ENCODE assay signal across 8 cellular contexts in the genomic region with DNA sequence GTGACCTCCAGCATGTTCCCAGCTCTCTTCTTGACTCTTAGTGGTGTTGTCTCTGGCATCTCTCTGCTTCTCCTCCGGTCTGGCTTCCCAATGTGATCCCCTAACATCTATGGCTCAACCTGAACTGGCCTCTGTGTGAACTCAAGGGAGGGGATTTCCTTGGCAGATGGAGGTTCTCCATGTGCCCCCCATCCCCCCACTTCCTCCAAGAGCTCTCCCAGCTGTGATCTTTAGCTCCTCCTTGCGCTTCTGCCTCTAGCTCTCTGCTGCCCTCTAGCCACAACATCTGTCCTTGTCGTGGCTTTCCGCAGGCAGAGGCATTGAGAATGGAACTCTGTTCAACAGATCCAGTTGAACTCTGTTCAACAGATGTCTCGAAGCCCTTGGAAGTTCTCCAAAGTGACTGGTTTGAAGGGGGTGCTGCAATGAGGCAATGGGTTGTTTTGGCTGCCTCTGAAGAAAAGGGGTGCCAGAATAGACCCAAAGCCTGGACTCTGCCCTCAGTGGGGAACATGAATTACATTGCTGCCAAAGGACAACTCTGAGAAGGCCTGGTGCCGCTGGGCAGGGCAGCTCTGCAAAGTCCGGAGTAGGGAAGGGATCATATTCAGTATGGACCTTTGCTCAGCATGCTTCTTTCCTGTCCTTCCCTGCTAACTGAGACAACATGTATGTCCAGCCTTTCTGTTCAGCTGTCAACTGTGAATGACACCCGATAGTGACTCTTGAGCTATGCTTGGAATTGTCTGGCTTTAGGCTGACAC.
A peak's percentile ranks its signal among the peaks of the same experiment; 100 is the strongest.
DNase-seq lines count a peak whose midpoint lies in the region; ATAC-seq and TF ChIP-seq lines count a peak whose summit lies in the region.

No MANE protein-coding gene starts in this region.

- no peak overlapping the region for H3K27ac ChIP-seq in mesendoderm (ENCODE audit: low read depth, low read length)

- H3K4me3 Mint-ChIP-seq in effector memory CD8-positive, alpha-beta T cell, result peak overlapping the region in 1 of 2 donors; percentile 2

- no peak overlapping the region for H4K5ac ChIP-seq in mesendoderm (ENCODE audit: low read length)

- peak overlapping the region; percentile 63 for H3K56ac ChIP-seq in mesendoderm (ENCODE audit: low read length)

- H3K27me3 Mint-ChIP-seq in effector memory CD8-positive, alpha-beta T cell, result peaks cover 35 to 42% of the 10 kb centered on the region in 2 donors

- H3K36me3 ChIP-seq in mesendoderm (ENCODE audit: control insufficient read depth, insufficient read depth, low read length), result no peaks in the 10 kb centered on the region

- no peaks in the 10 kb centered on the region for H3K79me2 ChIP-seq in mesendoderm (ENCODE audit: control insufficient read depth, insufficient read depth, low read length)

- peak overlapping the region; percentile 71 for H2AK5ac ChIP-seq in mesendoderm (ENCODE audit: low read length)

- H3K4me2 ChIP-seq in mesendoderm (ENCODE audit: low read length), result no peak overlapping the region

- DNase-seq in AG10803 (ENCODE audit: low read depth) (peak; percentile 96), NCI-H748 treated with DMSO at 0.1 percent for 48 hours (lab: John Stamatoyannopoulos, UW) (peak; percentile 53), mesendoderm (peak; percentile 96)
- peak; percentile 29 to 34 for DNase-seq in activated CD4-positive, alpha-beta T cell treated with anti-CD3 and anti-CD28 coated beads, Interleukin-2, amount 50 U/mL, for 4 hours
- DNase-seq in effector memory CD8-positive, alpha-beta T cell, result peak; percentile 37 to 41 (median 38)
- peak; percentile 25 for DNase-seq in stimulated activated CD8-positive, alpha-beta memory T cell treated with anti-CD3 and anti-CD28 coated beads, Interleukin-7, amount 100 ng/mL, for 24 hours (ENCODE audit: low read depth)

- H3K9me3 Mint-ChIP-seq in effector memory CD8-positive, alpha-beta T cell, result no peaks in the 10 kb centered on the region

- peaks cover 2% of the 10 kb centered on the region for H3K4me1 ChIP-seq in mesendoderm (ENCODE audit: control insufficient read depth, low read depth, low read length)

- H3K23ac ChIP-seq in mesendoderm (ENCODE audit: low read length), result no peak overlapping the region

- H2BK5ac ChIP-seq in mesendoderm (ENCODE audit: low read length), result peak overlapping the region; percentile 21

- peak overlapping the region; percentile 5 for H3K18ac ChIP-seq in mesendoderm (ENCODE audit: low read length)

- no peak overlapping the region for H3K9ac ChIP-seq in mesendoderm (ENCODE audit: low read length)

- WGBS in mesendoderm (ENCODE audit: extremely low coverage, insufficient coverage, low lambda C conversion rate), result no CpG with 5 or more reads among the region's 8 CpGs

- ATAC-seq in GM18907 (IDR thresholded peaks at IDR 0.05; ENCODE audit: unreplicated experiment) (peak; percentile 74), HG03439 (IDR thresholded peaks at IDR 0.05; ENCODE audit: unreplicated experiment) (peak; percentile 93)
- ATAC-seq in effector memory CD8-positive, alpha-beta T cell (replicated peaks), result peak; percentile 76

- H3K4me3 ChIP-seq in AG10803 (ENCODE audit: low read length) (no peak overlapping the region), mesendoderm (ENCODE audit: low read length) (no peak overlapping the region)

- no peaks in the 10 kb centered on the region for H3K27me3 ChIP-seq in mesendoderm (ENCODE audit: insufficient read depth, low read length, poor library complexity)

- H4K8ac ChIP-seq in mesendoderm (ENCODE audit: low read depth, low read length), result no peak overlapping the region

- H3K4ac ChIP-seq in mesendoderm (ENCODE audit: low read depth, low read length), result no peak overlapping the region

- no peak overlapping the region for H3K27ac Mint-ChIP-seq in effector memory CD8-positive, alpha-beta T cell

- TF ChIP-seq CTCF in AG10803 (conservative IDR thresholded peaks at IDR 0.05; ENCODE audit: low read length), result peak; percentile 97

- H3K79me1 ChIP-seq in mesendoderm (ENCODE audit: low read length), result no peaks in the 10 kb centered on the region

- H3K4me1 Mint-ChIP-seq in effector memory CD8-positive, alpha-beta T cell (ENCODE audit: low read depth in 2 of 2), result peaks cover 3% of the 10 kb centered on the region in 2 donors

- H2BK15ac ChIP-seq in mesendoderm (replicated peaks; ENCODE audit: low read depth), result no peak overlapping the region

- H3K36me3 Mint-ChIP-seq in effector memory CD8-positive, alpha-beta T cell (ENCODE audit: insufficient read depth), result peaks cover 2% of the 10 kb centered on the region

- no peak overlapping the region for H2BK120ac ChIP-seq in mesendoderm (ENCODE audit: low read depth, low read length)

Comparison
In these comparisons a context has a peak if more than half of its experiments do, and no peak if none do; other contexts are left out.
1. DNase-seq: peak in every context shown above with its lines; median percentile 96 in AG10803; 96 in mesendoderm; 53 in NCI-H748 treated with DMSO at 0.1 percent for 48 hours; 38 in effector memory CD8-positive, alpha-beta T cell; 32 in activated CD4-positive, alpha-beta T cell treated with anti-CD3 and anti-CD28 coated beads, Interleukin-2, amount 50 U/mL, for 4 hours; 25 in stimulated activated CD8-positive, alpha-beta memory T cell treated with anti-CD3 and anti-CD28 coated beads, Interleukin-7, amount 100 ng/mL, for 24 hours.